ENCODE assay signal across 8 cellular contexts in the genomic region with DNA sequence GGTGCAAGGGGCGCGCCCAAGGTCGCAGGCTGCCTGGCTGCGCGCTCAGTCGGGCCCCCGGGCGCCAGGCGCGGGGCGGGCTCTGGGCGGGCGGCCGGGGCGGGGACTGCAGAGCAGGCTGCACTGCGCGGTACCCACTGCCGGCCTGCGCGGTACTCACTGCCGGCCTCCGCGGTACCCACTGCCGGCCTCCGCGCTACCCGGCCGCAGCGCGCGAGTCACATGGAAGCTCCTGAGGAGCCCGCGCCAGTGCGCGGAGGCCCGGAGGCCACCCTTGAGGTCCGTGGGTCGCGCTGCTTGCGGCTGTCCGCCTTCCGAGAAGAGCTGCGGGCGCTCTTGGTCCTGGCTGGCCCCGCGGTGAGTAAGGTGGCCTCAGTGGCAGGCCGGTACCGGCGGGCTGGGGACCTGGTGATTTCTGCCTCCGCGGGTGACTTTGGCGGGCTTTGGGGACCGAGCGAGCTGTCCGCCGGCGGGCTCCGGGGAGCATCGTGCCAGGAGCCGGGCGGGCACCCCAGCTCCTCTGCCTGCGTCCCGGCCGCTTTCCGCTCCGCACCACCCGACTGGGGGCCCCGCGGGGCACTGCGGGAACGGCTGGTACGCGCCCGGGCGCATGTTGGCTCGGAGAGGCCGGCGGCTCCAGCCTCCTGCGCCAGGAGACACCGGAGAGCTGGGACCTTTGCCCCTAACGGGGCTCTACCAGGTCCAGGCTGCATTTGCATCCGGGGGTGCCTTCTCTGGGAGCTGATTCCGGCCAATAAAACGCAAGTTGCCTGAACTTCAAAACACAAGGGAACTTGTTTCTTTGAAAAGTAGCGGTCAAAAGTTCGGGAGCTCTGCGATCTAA. TPM values are rescaled to one million over a fixed set of nuclear protein-coding genes. Genes with fewer than 3 reads are reported as not detected.
DNase-seq lines count a peak whose midpoint lies in the region; ATAC-seq, FAIRE-seq and TF ChIP-seq lines count a peak whose summit lies in the region.

A gene with protein sequence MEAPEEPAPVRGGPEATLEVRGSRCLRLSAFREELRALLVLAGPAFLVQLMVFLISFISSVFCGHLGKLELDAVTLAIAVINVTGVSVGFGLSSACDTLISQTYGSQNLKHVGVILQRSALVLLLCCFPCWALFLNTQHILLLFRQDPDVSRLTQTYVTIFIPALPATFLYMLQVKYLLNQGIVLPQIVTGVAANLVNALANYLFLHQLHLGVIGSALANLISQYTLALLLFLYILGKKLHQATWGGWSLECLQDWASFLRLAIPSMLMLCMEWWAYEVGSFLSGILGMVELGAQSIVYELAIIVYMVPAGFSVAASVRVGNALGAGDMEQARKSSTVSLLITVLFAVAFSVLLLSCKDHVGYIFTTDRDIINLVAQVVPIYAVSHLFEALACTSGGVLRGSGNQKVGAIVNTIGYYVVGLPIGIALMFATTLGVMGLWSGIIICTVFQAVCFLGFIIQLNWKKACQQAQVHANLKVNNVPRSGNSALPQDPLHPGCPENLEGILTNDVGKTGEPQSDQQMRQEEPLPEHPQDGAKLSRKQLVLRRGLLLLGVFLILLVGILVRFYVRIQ (plus strand): TSS at position 137 of the 844 bp plus-strand sequence. CDS start 86 bp downstream, at position 223.

- CTCF ChIA-PET in HepG2 (lab: Yijun Ruan, JAX; ENCODE audit: low intra/inter-chr PET ratio, low total read pairs), result no interaction called here

- no peaks in the 10 kb centered on the region for H3K36me3 Mint-ChIP-seq in central memory CD8-positive, alpha-beta T cell (ENCODE audit: insufficient read depth)

- BruUV-seq in HepG2 (replicated peaks; lab: Mats Ljungman, UMichigan), result no TSS peak

- H3K4me1 Mint-ChIP-seq in central memory CD8-positive, alpha-beta T cell, result peaks cover 11% of the 10 kb centered on the region
- peaks cover 22% of the 10 kb centered on the region for H3K4me1 Mint-ChIP-seq in stimulated activated naive CD8-positive, alpha-beta T cell treated with anti-CD3 and anti-CD28 coated beads, Interleukin-15, amount 100 ng/mL, for 72 hours

- H3K36me3 ChIP-seq in HepG2 (replicated peaks in 1 of 2; ENCODE audit: control insufficient read depth in 1 of 2, insufficient read depth in 2 of 2, low read length in 2 of 2), result no peaks in the 10 kb centered on the region

- no peak for TF ChIP-seq EP300 in HepG2 (IDR thresholded peaks at IDR 0.05; ENCODE audit: low read depth in 2 of 2, low read length in 2 of 2)
- no peak for TF ChIP-seq EP300 in HepG2 (CRISPR knock-in tag; IDR thresholded peaks at IDR 0.05; ENCODE audit: borderline replicate concordance)

- no peak within 1 kb of the TSS for H3K27ac Mint-ChIP-seq in central memory CD8-positive, alpha-beta T cell (ENCODE audit: low read depth)
- H3K27ac Mint-ChIP-seq in stimulated activated naive CD8-positive, alpha-beta T cell treated with anti-CD3 and anti-CD28 coated beads, Interleukin-15, amount 100 ng/mL, for 72 hours, result no peak within 1 kb of the TSS

- H3K27ac ChIP-seq in HepG2 (ENCODE audit: extremely low read length, insufficient read depth, low read length), result peak within 1 kb of the TSS; percentile 94

- peak within 1 kb of the TSS; percentile 87 for H3K4me2 ChIP-seq in HepG2 (ENCODE audit: low read depth, low read length)

- no peak for TF ChIP-seq CTCF in HepG2 (CRISPR knock-in tag; IDR thresholded peaks at IDR 0.05)

- in situ Hi-C loops in HepG2 (cut with HindIII; ENCODE audit: extremely low pct_ligation_motif_present, low pct_unique_long_range_greater_than_20kb), result no loop called here

- H3K9ac ChIP-seq in HepG2 (ENCODE audit: insufficient read depth, low read depth, low read length), result peak within 1 kb of the TSS; percentile 90

- DNase-seq in EH (ENCODE audit: low read depth) (peak; percentile 32), NCI-H69 (lab: John Stamatoyannopoulos, UW) (peak; percentile 54), HepG2 (ENCODE audit: low spot score) (peak; percentile 58), COLO829 (ENCODE audit: low spot score) (no peak)
- no peak for DNase-seq in central memory CD8-positive, alpha-beta T cell (ENCODE audit: low spot score in 2 of 2)
- DNase-seq in stimulated activated naive CD8-positive, alpha-beta T cell treated with anti-CD3 and anti-CD28 coated beads, Interleukin-15, amount 100 ng/mL, for 72 hours, result peak; percentile 13 to 20

- no peaks in the 10 kb centered on the region for H3K9me3 Mint-ChIP-seq in central memory CD8-positive, alpha-beta T cell
- no peaks in the 10 kb centered on the region for H3K9me3 Mint-ChIP-seq in stimulated activated naive CD8-positive, alpha-beta T cell treated with anti-CD3 and anti-CD28 coated beads, Interleukin-15, amount 100 ng/mL, for 72 hours

- peaks cover 70% of the 10 kb centered on the region for H3K4me1 ChIP-seq in HepG2 (ENCODE audit: insufficient read depth, low read length)

- peaks cover 46% of the 10 kb centered on the region for H3K79me2 ChIP-seq in HepG2 (ENCODE audit: insufficient read depth, low read length)

- 0% methylated on average over 8 of the region's 87 CpGs for WGBS in HepG2 (ENCODE audit: low lambda C conversion rate)

- H3K4me3 ChIP-seq in HepG2 (replicated peaks in 1 of 3; ENCODE audit: insufficient read depth in 1 of 3, low read depth in 2 of 3, low read length in 3 of 3), result peak within 1 kb of the TSS; percentile 90 to 94 (median 91)

- no peak for FAIRE-seq in HepG2 (lab: Jason Lieb, UNC)

- H3K9me3 ChIP-seq in HepG2 (ENCODE audit: low read length), result no peaks in the 10 kb centered on the region

- POLR2A ChIA-PET in HepG2 (lab: Yijun Ruan, JAX), result interaction anchor here (0.6 to 3.3 kb wide), 18 partner anchors 8 to 229 kb away, joined by 3 to 35 read pairs (median 4); a partner anchor contains a TSS

- peak; percentile 42 for TF ChIP-seq RAD21 in HepG2 (CRISPR knock-in tag; IDR thresholded peaks at IDR 0.05)

- H2AFZ ChIP-seq in HepG2 (ENCODE audit: low read length), result no peak within 1 kb of the TSS

- TF ChIP-seq POLR2A in HepG2 (IDR thresholded peaks at IDR 0.05; ENCODE audit: insufficient read depth in 1 of 2, low read depth in 2 of 2, low read length in 2 of 2), result peak; percentile 48 to 68; a peak in 3 of 4 replicates

- peak; percentile 14 for ATAC-seq in central memory CD8-positive, alpha-beta T cell (replicated peaks; ENCODE audit: extremely low read depth, poor library complexity, severe bottlenecking)
- ATAC-seq in HepG2 (peak; percentile 94), GM19452 (IDR thresholded peaks at IDR 0.05; ENCODE audit: unreplicated experiment) (no peak), HG03175 (IDR thresholded peaks at IDR 0.05; ENCODE audit: unreplicated experiment) (no peak)
- peak; percentile 47 for ATAC-seq in stimulated activated naive CD8-positive, alpha-beta T cell treated with anti-CD3 and anti-CD28 coated beads, Interleukin-15, amount 100 ng/mL, for 72 hours

- peaks cover 77% of the 10 kb centered on the region for H3K27me3 Mint-ChIP-seq in central memory CD8-positive, alpha-beta T cell
- peaks cover 80% of the 10 kb centered on the region for H3K27me3 Mint-ChIP-seq in stimulated activated naive CD8-positive, alpha-beta T cell treated with anti-CD3 and anti-CD28 coated beads, Interleukin-15, amount 100 ng/mL, for 72 hours

- intact Hi-C loops in HepG2 (cut with micrococcal nuclease; ENCODE audit: unreplicated experiment), result loop anchor here (1.0 kb wide), 1 partner anchor 17 kb away; no protein-coding TSS in a partner anchor

- no peaks in the 10 kb centered on the region; a peak in 1 of 5 replicates for H3K27me3 ChIP-seq in HepG2 (ENCODE audit: control insufficient read depth in 1 of 2, insufficient read depth in 2 of 2, low read length in 2 of 2)

- H4K20me1 ChIP-seq in HepG2 (ENCODE audit: insufficient read depth, low read length), result no peaks in the 10 kb centered on the region

- H3K4me3 Mint-ChIP-seq in central memory CD8-positive, alpha-beta T cell, result peak within 1 kb of the TSS; percentile 52
- H3K4me3 Mint-ChIP-seq in stimulated activated naive CD8-positive, alpha-beta T cell treated with anti-CD3 and anti-CD28 coated beads, Interleukin-15, amount 100 ng/mL, for 72 hours, result peak within 1 kb of the TSS; percentile 51 to 74

TF ChIP-seq in HepG2, 621 proteins besides CTCF, POLR2A, EP300 and RAD21 (continues in another document):
- no peak for TF ChIP-seq ZMYM3 (CRISPR knock-in tag; IDR thresholded peaks at IDR 0.05)
- no peak for TF ChIP-seq FLYWCH1 (CRISPR knock-in tag; IDR thresholded peaks at IDR 0.05)
- TF ChIP-seq BRD4 (CRISPR knock-in tag; IDR thresholded peaks at IDR 0.05), result no peak
- TF ChIP-seq RAD51 (IDR thresholded peaks at IDR 0.05; ENCODE audit: borderline replicate concordance), result no peak
- no peak; the same call in 1 of the 2 replicates for TF ChIP-seq GFI1 (CRISPR knock-in tag; IDR thresholded peaks at IDR 0.05; ENCODE audit: borderline replicate concordance)
- TF ChIP-seq ZNF737 (CRISPR knock-in tag; IDR thresholded peaks at IDR 0.05; ENCODE audit: borderline replicate concordance), result no peak

RNA-seq across cellular contexts. Expression of the gene that starts here (rescaled TPM):
- 38.0 and 67.5 TPM in 2 replicates for total RNA-seq in HepG2 (2016; rRNA removed; fragmentation: Illumina TruSeq; extraction: Trizol)
- 22.7 and 24.7 TPM in 2 replicates for total RNA-seq in HepG2 (2016; cell fraction: cytosol; rRNA removed; fragmentation: Illumina TruSeq; extraction: Trizol; ENCODE audit: low read depth)
- 36.6 and 66.0 TPM in 2 replicates for total RNA-seq in HepG2 (2016; cell fraction: insoluble cytoplasmic fraction; rRNA removed; fragmentation: Illumina TruSeq; extraction: Trizol)
- 42.1 and 43.9 TPM in 2 replicates for total RNA-seq in HepG2 (2016; cell fraction: membrane; rRNA removed; fragmentation: Illumina TruSeq; extraction: Trizol)
- 68.7 and 71.8 TPM in 2 replicates for total RNA-seq in HepG2 (2016; cell fraction: nucleus; rRNA removed; fragmentation: Illumina TruSeq; extraction: Trizol)
- 42.1 and 54.0 TPM in 2 replicates for polyA plus RNA-seq in HepG2 (2011; rRNA removed)
- 58.1 and 59.4 TPM in 2 replicates for polyA plus RNA-seq in HepG2 (2011; cell fraction: cytosol; rRNA removed)
- 117 and 122 TPM in 2 replicates for polyA plus RNA-seq in HepG2 (2011; cell fraction: nucleus; rRNA removed)
- 53.4 and 66.1 TPM in 2 replicates for polyA plus RNA-seq in HepG2 (2012)
- polyA plus RNA-seq in HepG2 (2016; cell fraction: cytosol; fragmentation: Illumina TruSeq; extraction: Trizol; ENCODE audit: low read depth), result 12.9 and 14.1 TPM in 2 replicates
- 34.5 and 35.1 TPM in 2 replicates for polyA plus RNA-seq in HepG2 (2016; cell fraction: insoluble cytoplasmic fraction; fragmentation: Illumina TruSeq; extraction: Trizol; ENCODE audit: low read depth)
- 25.8 and 26.4 TPM in 2 replicates for polyA plus RNA-seq in HepG2 (2016; cell fraction: membrane; fragmentation: Illumina TruSeq; extraction: Trizol; ENCODE audit: low read depth)
- polyA plus RNA-seq in HepG2 (2016; cell fraction: nucleus; fragmentation: Illumina TruSeq; extraction: Trizol; ENCODE audit: insufficient read depth, low read depth), result 136 and 139 TPM in 2 replicates
- polyA minus RNA-seq in HepG2 (2011; rRNA and poly(A)+ RNA removed; ENCODE audit: low replicate concordance), result 14.1 and 431 TPM in 2 replicates
- polyA minus RNA-seq in HepG2 (2011; cell fraction: cytosol; rRNA and poly(A)+ RNA removed), result 50.8 and 61.4 TPM in 2 replicates
- polyA minus RNA-seq in HepG2 (2011; cell fraction: nucleus; rRNA and poly(A)+ RNA removed), result 40.2 and 44.1 TPM in 2 replicates

Comparison
In these comparisons a context has a peak if more than half of its experiments do, and no peak if none do; other contexts are left out.
1. DNase-seq: peak in EH (single experiment), NCI-H69 (single experiment), HepG2 (single experiment) and stimulated activated naive CD8-positive, alpha-beta T cell treated with anti-CD3 and anti-CD28 coated beads, Interleukin-15, amount 100 ng/mL, for 72 hours (2 of 2); none in central memory CD8-positive, alpha-beta T cell (0 of 2) and COLO829 (single experiment).
2. ATAC-seq: peak in central memory CD8-positive, alpha-beta T cell (single experiment), HepG2 (single experiment) and stimulated activated naive CD8-positive, alpha-beta T cell treated with anti-CD3 and anti-CD28 coated beads, Interleukin-15, amount 100 ng/mL, for 72 hours (single experiment); none in GM19452 (single experiment) and HG03175 (single experiment).